ENCODE assay signal across 1 cellular context in genomic region chr17:32503251-32504165, GRCh38.
TF ChIP-seq lines count a peak whose summit lies in the region.

No MANE protein-coding gene starts in this region.

TF ChIP-seq in WTC11, 78 proteins besides CTCF, POLR2A, EP300 and RAD21 (continued from another document):
- TF ChIP-seq ZNF281 (CRISPR knock-in tag; IDR thresholded peaks at IDR 0.05) (no peak), ZNF317 (CRISPR knock-in tag; IDR thresholded peaks at IDR 0.05; ENCODE audit: borderline replicate concordance, low read depth) (no peak)
TF ChIP-seq in WTC11: peak in this region for 0.
